ENCODE assay signal across 2 cellular contexts in the genomic region with DNA sequence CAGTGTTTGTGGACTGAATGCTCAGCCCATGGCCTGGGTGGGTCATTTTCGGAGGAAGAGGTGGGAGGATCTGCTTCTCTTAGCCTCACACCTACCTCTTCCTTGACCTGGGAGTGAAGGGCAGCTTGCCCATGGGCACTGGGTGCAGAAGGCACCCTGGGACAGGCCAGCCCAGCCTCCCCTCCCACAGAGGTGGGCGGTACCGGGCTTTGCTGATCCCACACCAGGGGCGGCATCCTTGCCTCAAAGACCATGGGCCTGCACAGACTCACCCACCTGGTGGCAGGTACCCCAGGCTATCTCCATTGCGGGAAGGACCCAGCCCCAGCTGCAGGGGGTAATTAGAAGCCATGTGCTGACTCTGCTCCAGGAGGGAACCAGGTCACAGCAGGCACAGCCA.
TF ChIP-seq lines count a peak whose summit lies in the region.

No MANE protein-coding gene starts in this region.

TF ChIP-seq in IMR-90, 13 proteins besides CTCF, POLR2A, EP300 and RAD21:
- TF ChIP-seq, protein P1, sequence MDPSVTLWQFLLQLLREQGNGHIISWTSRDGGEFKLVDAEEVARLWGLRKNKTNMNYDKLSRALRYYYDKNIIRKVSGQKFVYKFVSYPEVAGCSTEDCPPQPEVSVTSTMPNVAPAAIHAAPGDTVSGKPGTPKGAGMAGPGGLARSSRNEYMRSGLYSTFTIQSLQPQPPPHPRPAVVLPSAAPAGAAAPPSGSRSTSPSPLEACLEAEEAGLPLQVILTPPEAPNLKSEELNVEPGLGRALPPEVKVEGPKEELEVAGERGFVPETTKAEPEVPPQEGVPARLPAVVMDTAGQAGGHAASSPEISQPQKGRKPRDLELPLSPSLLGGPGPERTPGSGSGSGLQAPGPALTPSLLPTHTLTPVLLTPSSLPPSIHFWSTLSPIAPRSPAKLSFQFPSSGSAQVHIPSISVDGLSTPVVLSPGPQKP (IDR thresholded peaks at IDR 0.05; ENCODE audit: borderline replicate concordance, low read depth, low read length) = no peak
- TF ChIP-seq RFX5 (IDR thresholded peaks at IDR 0.05; ENCODE audit: low read depth, low read length) (no peak), MAZ (IDR thresholded peaks at IDR 0.05; ENCODE audit: borderline replicate concordance, low read depth, low read length) (no peak), NFE2L2 (IDR thresholded peaks at IDR 0.05; ENCODE audit: low read depth, low read length) (no peak), MXI1 (IDR thresholded peaks at IDR 0.05; ENCODE audit: borderline replicate concordance, low read depth, low read length) (no peak), RCOR1 (IDR thresholded peaks at IDR 0.05; ENCODE audit: insufficient replicate concordance, low read length) (no peak), BHLHE40 (IDR thresholded peaks at IDR 0.05; ENCODE audit: low read depth, low read length) (no peak)
- TF ChIP-seq, protein P2, sequence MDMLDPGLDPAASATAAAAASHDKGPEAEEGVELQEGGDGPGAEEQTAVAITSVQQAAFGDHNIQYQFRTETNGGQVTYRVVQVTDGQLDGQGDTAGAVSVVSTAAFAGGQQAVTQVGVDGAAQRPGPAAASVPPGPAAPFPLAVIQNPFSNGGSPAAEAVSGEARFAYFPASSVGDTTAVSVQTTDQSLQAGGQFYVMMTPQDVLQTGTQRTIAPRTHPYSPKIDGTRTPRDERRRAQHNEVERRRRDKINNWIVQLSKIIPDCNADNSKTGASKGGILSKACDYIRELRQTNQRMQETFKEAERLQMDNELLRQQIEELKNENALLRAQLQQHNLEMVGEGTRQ (IDR thresholded peaks at IDR 0.05; ENCODE audit: low read depth, low read length) = no peak

TF ChIP-seq in H1, 55 proteins besides CTCF, POLR2A, EP300 and RAD21:
- TF ChIP-seq, protein P3, sequence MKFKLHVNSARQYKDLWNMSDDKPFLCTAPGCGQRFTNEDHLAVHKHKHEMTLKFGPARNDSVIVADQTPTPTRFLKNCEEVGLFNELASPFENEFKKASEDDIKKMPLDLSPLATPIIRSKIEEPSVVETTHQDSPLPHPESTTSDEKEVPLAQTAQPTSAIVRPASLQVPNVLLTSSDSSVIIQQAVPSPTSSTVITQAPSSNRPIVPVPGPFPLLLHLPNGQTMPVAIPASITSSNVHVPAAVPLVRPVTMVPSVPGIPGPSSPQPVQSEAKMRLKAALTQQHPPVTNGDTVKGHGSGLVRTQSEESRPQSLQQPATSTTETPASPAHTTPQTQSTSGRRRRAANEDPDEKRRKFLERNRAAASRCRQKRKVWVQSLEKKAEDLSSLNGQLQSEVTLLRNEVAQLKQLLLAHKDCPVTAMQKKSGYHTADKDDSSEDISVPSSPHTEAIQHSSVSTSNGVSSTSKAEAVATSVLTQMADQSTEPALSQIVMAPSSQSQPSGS (IDR thresholded peaks at IDR 0.05; ENCODE audit: low read length) = no peak
- no peak for TF ChIP-seq YY1 (IDR thresholded peaks at IDR 0.05; ENCODE audit: low read depth, low read length)
- no peak for TF ChIP-seq BACH1 (IDR thresholded peaks at IDR 0.05; ENCODE audit: low read length)
- TF ChIP-seq, protein P4, sequence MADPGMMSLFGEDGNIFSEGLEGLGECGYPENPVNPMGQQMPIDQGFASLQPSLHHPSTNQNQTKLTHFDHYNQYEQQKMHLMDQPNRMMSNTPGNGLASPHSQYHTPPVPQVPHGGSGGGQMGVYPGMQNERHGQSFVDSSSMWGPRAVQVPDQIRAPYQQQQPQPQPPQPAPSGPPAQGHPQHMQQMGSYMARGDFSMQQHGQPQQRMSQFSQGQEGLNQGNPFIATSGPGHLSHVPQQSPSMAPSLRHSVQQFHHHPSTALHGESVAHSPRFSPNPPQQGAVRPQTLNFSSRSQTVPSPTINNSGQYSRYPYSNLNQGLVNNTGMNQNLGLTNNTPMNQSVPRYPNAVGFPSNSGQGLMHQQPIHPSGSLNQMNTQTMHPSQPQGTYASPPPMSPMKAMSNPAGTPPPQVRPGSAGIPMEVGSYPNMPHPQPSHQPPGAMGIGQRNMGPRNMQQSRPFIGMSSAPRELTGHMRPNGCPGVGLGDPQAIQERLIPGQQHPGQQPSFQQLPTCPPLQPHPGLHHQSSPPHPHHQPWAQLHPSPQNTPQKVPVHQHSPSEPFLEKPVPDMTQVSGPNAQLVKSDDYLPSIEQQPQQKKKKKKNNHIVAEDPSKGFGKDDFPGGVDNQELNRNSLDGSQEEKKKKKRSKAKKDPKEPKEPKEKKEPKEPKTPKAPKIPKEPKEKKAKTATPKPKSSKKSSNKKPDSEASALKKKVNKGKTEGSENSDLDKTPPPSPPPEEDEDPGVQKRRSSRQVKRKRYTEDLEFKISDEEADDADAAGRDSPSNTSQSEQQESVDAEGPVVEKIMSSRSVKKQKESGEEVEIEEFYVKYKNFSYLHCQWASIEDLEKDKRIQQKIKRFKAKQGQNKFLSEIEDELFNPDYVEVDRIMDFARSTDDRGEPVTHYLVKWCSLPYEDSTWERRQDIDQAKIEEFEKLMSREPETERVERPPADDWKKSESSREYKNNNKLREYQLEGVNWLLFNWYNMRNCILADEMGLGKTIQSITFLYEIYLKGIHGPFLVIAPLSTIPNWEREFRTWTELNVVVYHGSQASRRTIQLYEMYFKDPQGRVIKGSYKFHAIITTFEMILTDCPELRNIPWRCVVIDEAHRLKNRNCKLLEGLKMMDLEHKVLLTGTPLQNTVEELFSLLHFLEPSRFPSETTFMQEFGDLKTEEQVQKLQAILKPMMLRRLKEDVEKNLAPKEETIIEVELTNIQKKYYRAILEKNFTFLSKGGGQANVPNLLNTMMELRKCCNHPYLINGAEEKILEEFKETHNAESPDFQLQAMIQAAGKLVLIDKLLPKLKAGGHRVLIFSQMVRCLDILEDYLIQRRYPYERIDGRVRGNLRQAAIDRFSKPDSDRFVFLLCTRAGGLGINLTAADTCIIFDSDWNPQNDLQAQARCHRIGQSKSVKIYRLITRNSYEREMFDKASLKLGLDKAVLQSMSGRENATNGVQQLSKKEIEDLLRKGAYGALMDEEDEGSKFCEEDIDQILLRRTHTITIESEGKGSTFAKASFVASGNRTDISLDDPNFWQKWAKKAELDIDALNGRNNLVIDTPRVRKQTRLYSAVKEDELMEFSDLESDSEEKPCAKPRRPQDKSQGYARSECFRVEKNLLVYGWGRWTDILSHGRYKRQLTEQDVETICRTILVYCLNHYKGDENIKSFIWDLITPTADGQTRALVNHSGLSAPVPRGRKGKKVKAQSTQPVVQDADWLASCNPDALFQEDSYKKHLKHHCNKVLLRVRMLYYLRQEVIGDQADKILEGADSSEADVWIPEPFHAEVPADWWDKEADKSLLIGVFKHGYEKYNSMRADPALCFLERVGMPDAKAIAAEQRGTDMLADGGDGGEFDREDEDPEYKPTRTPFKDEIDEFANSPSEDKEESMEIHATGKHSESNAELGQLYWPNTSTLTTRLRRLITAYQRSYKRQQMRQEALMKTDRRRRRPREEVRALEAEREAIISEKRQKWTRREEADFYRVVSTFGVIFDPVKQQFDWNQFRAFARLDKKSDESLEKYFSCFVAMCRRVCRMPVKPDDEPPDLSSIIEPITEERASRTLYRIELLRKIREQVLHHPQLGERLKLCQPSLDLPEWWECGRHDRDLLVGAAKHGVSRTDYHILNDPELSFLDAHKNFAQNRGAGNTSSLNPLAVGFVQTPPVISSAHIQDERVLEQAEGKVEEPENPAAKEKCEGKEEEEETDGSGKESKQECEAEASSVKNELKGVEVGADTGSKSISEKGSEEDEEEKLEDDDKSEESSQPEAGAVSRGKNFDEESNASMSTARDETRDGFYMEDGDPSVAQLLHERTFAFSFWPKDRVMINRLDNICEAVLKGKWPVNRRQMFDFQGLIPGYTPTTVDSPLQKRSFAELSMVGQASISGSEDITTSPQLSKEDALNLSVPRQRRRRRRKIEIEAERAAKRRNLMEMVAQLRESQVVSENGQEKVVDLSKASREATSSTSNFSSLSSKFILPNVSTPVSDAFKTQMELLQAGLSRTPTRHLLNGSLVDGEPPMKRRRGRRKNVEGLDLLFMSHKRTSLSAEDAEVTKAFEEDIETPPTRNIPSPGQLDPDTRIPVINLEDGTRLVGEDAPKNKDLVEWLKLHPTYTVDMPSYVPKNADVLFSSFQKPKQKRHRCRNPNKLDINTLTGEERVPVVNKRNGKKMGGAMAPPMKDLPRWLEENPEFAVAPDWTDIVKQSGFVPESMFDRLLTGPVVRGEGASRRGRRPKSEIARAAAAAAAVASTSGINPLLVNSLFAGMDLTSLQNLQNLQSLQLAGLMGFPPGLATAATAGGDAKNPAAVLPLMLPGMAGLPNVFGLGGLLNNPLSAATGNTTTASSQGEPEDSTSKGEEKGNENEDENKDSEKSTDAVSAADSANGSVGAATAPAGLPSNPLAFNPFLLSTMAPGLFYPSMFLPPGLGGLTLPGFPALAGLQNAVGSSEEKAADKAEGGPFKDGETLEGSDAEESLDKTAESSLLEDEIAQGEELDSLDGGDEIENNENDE (IDR thresholded peaks at IDR 0.05; ENCODE audit: insufficient replicate concordance, low read length) = no peak
- TF ChIP-seq PHF8 (conservative IDR thresholded peaks at IDR 0.05; ENCODE audit: low read depth, low read length) = no peak
- TF ChIP-seq JUN (IDR thresholded peaks at IDR 0.05; ENCODE audit: low read depth, low read length) = no peak
- no peak for TF ChIP-seq KDM4A (IDR thresholded peaks at IDR 0.05; ENCODE audit: low read depth, low read length, severe bottlenecking)
- no peak for TF ChIP-seq SP1 (IDR thresholded peaks at IDR 0.05; ENCODE audit: low read depth, low read length)
- TF ChIP-seq, protein P5, sequence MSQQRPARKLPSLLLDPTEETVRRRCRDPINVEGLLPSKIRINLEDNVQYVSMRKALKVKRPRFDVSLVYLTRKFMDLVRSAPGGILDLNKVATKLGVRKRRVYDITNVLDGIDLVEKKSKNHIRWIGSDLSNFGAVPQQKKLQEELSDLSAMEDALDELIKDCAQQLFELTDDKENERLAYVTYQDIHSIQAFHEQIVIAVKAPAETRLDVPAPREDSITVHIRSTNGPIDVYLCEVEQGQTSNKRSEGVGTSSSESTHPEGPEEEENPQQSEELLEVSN (IDR thresholded peaks at IDR 0.05) = no peak
- TF ChIP-seq TAF7 (optimal IDR thresholded peaks at IDR 0.05; ENCODE audit: borderline replicate concordance, low read depth, low read length) = no peak
- no peak for TF ChIP-seq SIN3A (conservative IDR thresholded peaks at IDR 0.05 in 1 of 2, IDR thresholded peaks at IDR 0.05 in 1 of 2; ENCODE audit: low read depth in 1 of 2, low read length in 2 of 2)
- no peak for TF ChIP-seq SRF (IDR thresholded peaks at IDR 0.05; ENCODE audit: low read depth, low read length)
- TF ChIP-seq BCL11A (IDR thresholded peaks at IDR 0.05; ENCODE audit: low read depth in 2 of 2, low read length in 2 of 2) = no peak
- no peak for TF ChIP-seq CBX5 (IDR thresholded peaks at IDR 0.05; ENCODE audit: low read depth, low read length)
- no peak for TF ChIP-seq SP2 (IDR thresholded peaks at IDR 0.05; ENCODE audit: low read length)
- TF ChIP-seq CBX8 (IDR thresholded peaks at IDR 0.05; ENCODE audit: borderline replicate concordance, low read depth, low read length) = no peak
- no peak for TF ChIP-seq EGR1 (IDR thresholded peaks at IDR 0.05; ENCODE audit: borderline replicate concordance, low read depth, low read length)
- TF ChIP-seq SIX5 (IDR thresholded peaks at IDR 0.05; ENCODE audit: low read depth, low read length) = no peak
- no peak for TF ChIP-seq CHD1 (IDR thresholded peaks at IDR 0.05; ENCODE audit: low read depth, low read length)
